In genomic region chr20:3404402-3404801, GRCh38 we compare ENCODE assay signal across 15 cellular contexts.
"Had no signal": no experiment of that assay in that cellular context is flagged by ENCODE, and none has a peak within 500 bp of the region (broad histone marks: within the 10 kb centered on the region; RNA-seq: fewer than 3 reads in every experiment).

No MANE protein-coding gene starts in this region.

- H3K4me3 Mint-ChIP-seq: activated naive CD8-positive, alpha-beta T cell; activated T-helper 1 cell treated with anti-CD3 and anti-CD28 coated beads, Interleukin-12 subunit alpha, Interleukin-12 subunit beta, Interleukin-2, Interleukin-4 antibody, amounts not matched to agents 30 ng/mL and 10 ng/mL and 1 ng/mL, durations not matched to agents 14 hours and 24 hours and 36 hours; memory B cell had no signal

- DNase-seq: activated CD4-positive, alpha-beta T cell treated with anti-CD3 and anti-CD28 coated beads, Interleukin-2, amount 50 U/mL, for 48 hours; activated T-cell treated with anti-CD3 and anti-CD28 coated beads for 4 hours; central memory CD4-positive, alpha-beta T cell; gastrocnemius medialis; head of caudate nucleus; left lung; right cardiac atrium; small intestine; stimulated activated CD4-positive, alpha-beta T cell treated with anti-CD3 and anti-CD28 coated beads, Interleukin-4, amount 100 ng/mL, for 24 hours; stomach had no signal

- H3K36me3 Mint-ChIP-seq: activated naive CD8-positive, alpha-beta T cell; neural progenitor cell; stimulated activated effector memory CD8-positive, alpha-beta T cell treated with anti-CD3 and anti-CD28 coated beads, Interleukin-12 subunit alpha, Interleukin-12 subunit beta, amount 100 ng/mL, for 72 hours had no signal

- H3K27ac Mint-ChIP-seq: activated naive CD8-positive, alpha-beta T cell; activated T-helper 1 cell treated with anti-CD3 and anti-CD28 coated beads, Interleukin-12 subunit alpha, Interleukin-12 subunit beta, Interleukin-2, Interleukin-4 antibody, amounts not matched to agents 30 ng/mL and 10 ng/mL and 1 ng/mL, durations not matched to agents 14 hours and 24 hours and 36 hours; neural progenitor cell; stimulated activated effector memory CD8-positive, alpha-beta T cell treated with anti-CD3 and anti-CD28 coated beads, Interleukin-12 subunit alpha, Interleukin-12 subunit beta, amount 100 ng/mL, for 72 hours had no signal

- H3K9me3 Mint-ChIP-seq: activated T-helper 1 cell treated with anti-CD3 and anti-CD28 coated beads, Interleukin-12 subunit alpha, Interleukin-12 subunit beta, Interleukin-2, Interleukin-4 antibody, amounts not matched to agents 30 ng/mL and 10 ng/mL and 1 ng/mL, durations not matched to agents 14 hours and 24 hours and 36 hours; memory B cell; neural progenitor cell; stimulated activated effector memory CD8-positive, alpha-beta T cell treated with anti-CD3 and anti-CD28 coated beads, Interleukin-12 subunit alpha, Interleukin-12 subunit beta, amount 100 ng/mL, for 72 hours had no signal

- H3K27me3 Mint-ChIP-seq: activated naive CD8-positive, alpha-beta T cell; memory B cell had no signal

- ATAC-seq: gastrocnemius medialis; left lung; right cardiac atrium; stimulated activated effector memory CD8-positive, alpha-beta T cell treated with anti-CD3 and anti-CD28 coated beads, Interleukin-12 subunit alpha, Interleukin-12 subunit beta, amount 100 ng/mL, for 72 hours had no signal
